In the genomic region with DNA sequence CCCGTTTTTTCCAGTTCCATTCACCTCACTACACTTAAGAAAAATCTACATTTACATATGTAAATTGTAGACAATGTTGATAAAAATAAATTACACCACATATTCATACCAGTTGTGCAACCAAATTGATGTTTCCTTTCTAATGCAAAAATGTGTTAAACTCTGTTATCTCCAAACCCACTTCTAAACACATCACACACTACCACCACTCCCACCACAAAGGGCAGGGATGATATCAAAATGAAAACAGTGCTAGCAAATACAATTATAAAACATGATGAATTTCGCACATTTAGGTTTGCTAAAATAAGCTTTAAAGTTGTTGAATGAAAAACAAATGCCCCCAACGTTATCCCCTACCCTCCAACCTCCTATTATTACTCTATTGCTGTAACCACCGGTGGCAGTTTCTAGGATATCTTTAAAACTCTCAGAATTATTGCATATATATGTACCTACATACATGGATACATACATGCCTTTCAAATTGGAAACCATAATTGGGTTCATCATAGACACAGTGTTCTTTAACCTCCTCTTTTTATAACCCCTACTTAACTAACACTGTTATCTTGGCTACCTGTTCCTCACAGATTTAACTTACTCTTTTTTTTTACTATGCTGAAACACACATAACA, we compare ENCODE assay signal across 19 cellular contexts. TPM values are rescaled to one million over a fixed set of nuclear protein-coding genes. Genes with fewer than 3 reads are reported as not detected.
DNase-seq lines count a peak whose midpoint lies in the region; ATAC-seq and FAIRE-seq lines count a peak whose summit lies in the region.
"Had no signal": no experiment of that assay in that cellular context is flagged by ENCODE, and none has a peak within 500 bp of the region (broad histone marks: within the 10 kb centered on the region; RNA-seq: fewer than 3 reads in every experiment).

No MANE protein-coding gene starts in this region.

- peak overlapping the region in 1 of 3 donors; percentile 82 for H3K27ac Mint-ChIP-seq in CD4-positive, CD25-positive, alpha-beta regulatory T cell
- peak overlapping the region in 7 of 8 donors; percentile 12 to 67 (median 51) for H3K27ac Mint-ChIP-seq in CD8-positive, alpha-beta memory T cell
- H3K27ac Mint-ChIP-seq in activated T-helper 17 cell treated with anti-CD3 and anti-CD28 coated beads, Interleukin-2, amount 50 U/mL, for 72 hours: peak overlapping the region; percentile 71

- POLR2A ChIA-PET in CD8-positive, alpha-beta memory T cell (lab: Charles Lee): no interaction called here

- H3K9me3 ChIP-seq in CD4-positive, CD25-positive, alpha-beta regulatory T cell (ENCODE audit: control insufficient read depth in 2 of 2, low read length in 2 of 2): no peaks in the 10 kb centered on the region
- no peaks in the 10 kb centered on the region for H3K9me3 ChIP-seq in CD8-positive, alpha-beta memory T cell (ENCODE audit: low read length)
- H3K9me3 ChIP-seq: SJCRH30, tibial artery had no signal

- peaks cover 25 to 83% (median 55%) of the 10 kb centered on the region in 4 donors for H3K4me1 Mint-ChIP-seq in CD4-positive, CD25-positive, alpha-beta regulatory T cell
- H3K4me1 Mint-ChIP-seq in CD8-positive, alpha-beta memory T cell: peaks cover 58 to 84% (median 69%) of the 10 kb centered on the region in 3 donors
- peaks cover 39% of the 10 kb centered on the region for H3K4me1 Mint-ChIP-seq in activated T-helper 17 cell treated with anti-CD3 and anti-CD28 coated beads, Interleukin-2, amount 50 U/mL, for 72 hours

- H3K36me3 ChIP-seq in CD4-positive, CD25-positive, alpha-beta regulatory T cell (ENCODE audit: control insufficient read depth, insufficient read depth, low read length): peaks cover 3% of the 10 kb centered on the region
- H3K36me3 ChIP-seq in CD8-positive, alpha-beta memory T cell (ENCODE audit: insufficient read depth, low read length): no peaks in the 10 kb centered on the region
- H3K36me3 ChIP-seq: SJCRH30, tibial artery had no signal

- DNase-seq in CD4-positive, CD25-positive, alpha-beta regulatory T cell: no peak
- DNase-seq in CD8-positive, alpha-beta memory T cell: no peak
- DNase-seq in NCI-H1105 treated with DMSO at 0.1 percent for 48 hours (lab: John Stamatoyannopoulos, UW) (no peak), NCI-H2107 (lab: John Stamatoyannopoulos, UW) (no peak), EL (no peak)
- DNase-seq: DMS 273 treated with DMSO at 0.1 percent for 48 hours, Karpas-422, NCI-H1092 treated with DMSO at 0.1 percent for 48 hours, NCI-H2171, SJCRH30, tibial artery had no signal

- ATAC-seq in CD4-positive, CD25-positive, alpha-beta regulatory T cell (ENCODE audit: low read depth in 2 of 2): no peak
- ATAC-seq in activated T-helper 17 cell treated with anti-CD3 and anti-CD28 coated beads, Interleukin-2, amount 50 U/mL, for 72 hours (replicated peaks): peak; percentile 50
- no peak for ATAC-seq in GM19351 (IDR thresholded peaks at IDR 0.05; ENCODE audit: unreplicated experiment)

- CTCF ChIA-PET in CD8-positive, alpha-beta memory T cell (lab: Charles Lee): interaction anchor here (0.7 to 1.0 kb wide), 3 partner anchors 51 to 142 kb away, joined by 3 read pairs; no protein-coding TSS in a partner anchor

- no peak overlapping the region for H3K27ac ChIP-seq in CD4-positive, CD25-positive, alpha-beta regulatory T cell (ENCODE audit: insufficient read depth, low read length, poor library complexity, severe bottlenecking)
- no peak overlapping the region for H3K27ac ChIP-seq in CD8-positive, alpha-beta memory T cell (ENCODE audit: low read depth, low read length)
- H3K27ac ChIP-seq: hepatocyte, SJCRH30, tibial artery had no signal

- peak; percentile 9 for FAIRE-seq in islet of Langerhans (lab: Jason Lieb, UNC)
- FAIRE-seq: astrocyte, keratinocyte had no signal

- H3K36me3 Mint-ChIP-seq in CD4-positive, CD25-positive, alpha-beta regulatory T cell: peaks cover 22% of the 10 kb centered on the region
- H3K36me3 Mint-ChIP-seq in CD8-positive, alpha-beta memory T cell: peaks cover 4 to 28% (median 5%) of the 10 kb centered on the region in 3 donors
- peaks cover 84% of the 10 kb centered on the region for H3K36me3 Mint-ChIP-seq in activated T-helper 17 cell treated with anti-CD3 and anti-CD28 coated beads, Interleukin-2, amount 50 U/mL, for 72 hours (ENCODE audit: low read depth)
- H3K36me3 Mint-ChIP-seq: natural killer cell treated with Interleukin-12 subunit alpha and Interleukin-12 subunit beta and Interleukin-15 and Interleukin-18, amount 100 ng/mL, for 72 hours had no signal

- H3K4me3 ChIP-seq in CD4-positive, CD25-positive, alpha-beta regulatory T cell (ENCODE audit: low read depth, low read length): peak overlapping the region; percentile 17
- H3K4me3 ChIP-seq in CD8-positive, alpha-beta memory T cell (ENCODE audit: low read length): no peak overlapping the region
- H3K4me3 ChIP-seq: hepatocyte, SJCRH30, smooth muscle cell, tibial artery had no signal

- H3K27me3 ChIP-seq in CD4-positive, CD25-positive, alpha-beta regulatory T cell (ENCODE audit: control insufficient read depth, insufficient read depth, low read length): no peaks in the 10 kb centered on the region
- H3K27me3 ChIP-seq in CD8-positive, alpha-beta memory T cell (ENCODE audit: insufficient read depth, low read length, poor library complexity, severe bottlenecking): no peaks in the 10 kb centered on the region
- H3K27me3 ChIP-seq: hepatocyte, SJCRH30, tibial artery had no signal

- H3K4me3 Mint-ChIP-seq in CD4-positive, CD25-positive, alpha-beta regulatory T cell: peak overlapping the region in 2 of 4 donors; percentile 11 to 48
- peak overlapping the region in 6 of 7 donors; percentile 19 to 70 (median 52) for H3K4me3 Mint-ChIP-seq in CD8-positive, alpha-beta memory T cell
- H3K4me3 Mint-ChIP-seq in activated T-helper 17 cell treated with anti-CD3 and anti-CD28 coated beads, Interleukin-2, amount 50 U/mL, for 72 hours: peak overlapping the region; percentile 53
- H3K4me3 Mint-ChIP-seq: natural killer cell treated with Interleukin-12 subunit alpha and Interleukin-12 subunit beta and Interleukin-15 and Interleukin-18, amount 100 ng/mL, for 72 hours had no signal

- H3K9me3 Mint-ChIP-seq in CD4-positive, CD25-positive, alpha-beta regulatory T cell: no peaks in the 10 kb centered on the region
- H3K9me3 Mint-ChIP-seq in CD8-positive, alpha-beta memory T cell: peaks cover 0 to 4% (median 0%) of the 10 kb centered on the region in 5 donors
- no peaks in the 10 kb centered on the region for H3K9me3 Mint-ChIP-seq in activated T-helper 17 cell treated with anti-CD3 and anti-CD28 coated beads, Interleukin-2, amount 50 U/mL, for 72 hours
- H3K9me3 Mint-ChIP-seq: natural killer cell treated with Interleukin-12 subunit alpha and Interleukin-12 subunit beta and Interleukin-15 and Interleukin-18, amount 100 ng/mL, for 72 hours had no signal

- no peaks in the 10 kb centered on the region for H3K27me3 Mint-ChIP-seq in CD4-positive, CD25-positive, alpha-beta regulatory T cell
- peaks cover 0 to 3% of the 10 kb centered on the region in 2 donors for H3K27me3 Mint-ChIP-seq in CD8-positive, alpha-beta memory T cell
- H3K27me3 Mint-ChIP-seq in activated T-helper 17 cell treated with anti-CD3 and anti-CD28 coated beads, Interleukin-2, amount 50 U/mL, for 72 hours: no peaks in the 10 kb centered on the region
- H3K27me3 Mint-ChIP-seq: natural killer cell treated with Interleukin-12 subunit alpha and Interleukin-12 subunit beta and Interleukin-15 and Interleukin-18, amount 100 ng/mL, for 72 hours had no signal

- H3K4me1 ChIP-seq in CD4-positive, CD25-positive, alpha-beta regulatory T cell (ENCODE audit: control insufficient read depth, insufficient read depth, low read length, poor library complexity, severe bottlenecking): peaks cover 34% of the 10 kb centered on the region
- H3K4me1 ChIP-seq in CD8-positive, alpha-beta memory T cell (ENCODE audit: insufficient read depth, low read length): peaks cover 64% of the 10 kb centered on the region

RNA-seq across cellular contexts. Expression of gene SERINC5, which starts 21.4 kb away (rescaled TPM):
- total RNA-seq in CD4-positive, CD25-positive, alpha-beta regulatory T cell: 80.3 TPM
- polyA plus RNA-seq in CD4-positive, CD25-positive, alpha-beta regulatory T cell: 10 to 100 TPM; 12.7 to 21.5 (median 14.9) TPM
- 10 to 100 TPM; 32.9 to 33.3 TPM for total RNA-seq in CD8-positive, alpha-beta memory T cell
- 13.7 TPM for polyA plus RNA-seq in CD8-positive, alpha-beta memory T cell
- total RNA-seq in activated T-helper 17 cell treated with anti-CD3 and anti-CD28 coated beads, Interleukin-2, amount 50 U/mL, for 72 hours: 10 to 100 TPM; 50.7 to 76.7 TPM
